ENCODE assay signal across 1 cellular context in the genomic region with DNA sequence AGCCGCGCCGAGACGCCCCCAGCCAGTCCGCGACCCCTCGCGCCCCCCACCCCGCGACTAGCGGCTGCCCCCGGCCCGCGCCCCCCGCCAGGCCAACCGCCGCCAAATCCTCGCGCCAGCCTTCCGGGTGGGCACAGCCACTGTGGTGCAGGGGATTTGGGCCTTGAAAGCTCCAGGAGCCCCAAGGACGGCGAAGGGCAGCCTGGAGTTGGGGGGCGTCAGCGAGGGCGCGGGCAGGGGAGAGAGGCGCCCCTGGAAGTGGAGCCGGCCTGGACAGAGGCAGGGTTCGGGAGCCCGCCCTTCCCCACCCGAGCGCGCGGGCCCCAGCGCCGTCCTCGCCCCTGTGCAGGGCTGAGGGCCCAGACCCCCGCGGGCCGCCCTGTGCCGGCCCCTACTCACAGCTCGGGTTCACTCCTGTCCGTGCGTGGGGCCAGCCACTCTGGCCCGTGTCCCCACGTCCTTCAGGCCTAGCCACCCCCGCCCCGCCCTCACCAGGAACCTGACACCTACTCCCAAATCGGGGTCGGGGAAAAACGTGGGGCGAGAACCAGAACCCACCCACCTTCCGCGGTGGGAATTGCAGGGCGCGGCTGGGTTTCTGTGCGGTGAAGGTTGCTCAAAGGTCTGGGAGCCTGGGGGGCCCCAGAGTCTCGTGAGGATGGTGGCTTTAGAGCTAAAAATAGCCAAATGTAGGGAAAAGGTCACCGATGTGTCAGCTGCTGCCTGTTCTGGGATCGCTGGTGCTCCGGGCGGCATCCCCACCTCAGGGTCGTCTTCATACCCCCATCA.
TF ChIP-seq lines count a peak whose summit lies in the region.

A gene (minus strand): TSS at position 441 of the 789 bp plus-strand sequence. CDS start 512 bp downstream, outside the sequence.

TF ChIP-seq in HCT116, 20 proteins besides CTCF, POLR2A, EP300 and RAD21 (continued from another document):
- TF ChIP-seq, protein P1, sequence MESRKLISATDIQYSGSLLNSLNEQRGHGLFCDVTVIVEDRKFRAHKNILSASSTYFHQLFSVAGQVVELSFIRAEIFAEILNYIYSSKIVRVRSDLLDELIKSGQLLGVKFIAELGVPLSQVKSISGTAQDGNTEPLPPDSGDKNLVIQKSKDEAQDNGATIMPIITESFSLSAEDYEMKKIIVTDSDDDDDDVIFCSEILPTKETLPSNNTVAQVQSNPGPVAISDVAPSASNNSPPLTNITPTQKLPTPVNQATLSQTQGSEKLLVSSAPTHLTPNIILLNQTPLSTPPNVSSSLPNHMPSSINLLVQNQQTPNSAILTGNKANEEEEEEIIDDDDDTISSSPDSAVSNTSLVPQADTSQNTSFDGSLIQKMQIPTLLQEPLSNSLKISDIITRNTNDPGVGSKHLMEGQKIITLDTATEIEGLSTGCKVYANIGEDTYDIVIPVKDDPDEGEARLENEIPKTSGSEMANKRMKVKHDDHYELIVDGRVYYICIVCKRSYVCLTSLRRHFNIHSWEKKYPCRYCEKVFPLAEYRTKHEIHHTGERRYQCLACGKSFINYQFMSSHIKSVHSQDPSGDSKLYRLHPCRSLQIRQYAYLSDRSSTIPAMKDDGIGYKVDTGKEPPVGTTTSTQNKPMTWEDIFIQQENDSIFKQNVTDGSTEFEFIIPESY (IDR thresholded peaks at IDR 0.05; ENCODE audit: extremely low read depth, insufficient replicate concordance, low read length): no peak
- TF ChIP-seq SP1 (IDR thresholded peaks at IDR 0.05; ENCODE audit: low read depth): no peak
- TF ChIP-seq CEBPB (IDR thresholded peaks at IDR 0.05; ENCODE audit: low read depth): no peak
- TF ChIP-seq ZNF274 (IDR thresholded peaks at IDR 0.05; ENCODE audit: low read depth, low read length): no peak
- no peak for TF ChIP-seq ELF1 (IDR thresholded peaks at IDR 0.05; ENCODE audit: borderline replicate concordance, low read depth)
- TF ChIP-seq, protein P2, sequence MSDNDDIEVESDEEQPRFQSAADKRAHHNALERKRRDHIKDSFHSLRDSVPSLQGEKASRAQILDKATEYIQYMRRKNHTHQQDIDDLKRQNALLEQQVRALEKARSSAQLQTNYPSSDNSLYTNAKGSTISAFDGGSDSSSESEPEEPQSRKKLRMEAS (IDR thresholded peaks at IDR 0.05): no peak
- no peak for TF ChIP-seq CBX3 (IDR thresholded peaks at IDR 0.05; ENCODE audit: low read depth)
TF ChIP-seq in HCT116: peak in this region for 0.
